ENCODE assay signal across 8 cellular contexts in the genomic region with DNA sequence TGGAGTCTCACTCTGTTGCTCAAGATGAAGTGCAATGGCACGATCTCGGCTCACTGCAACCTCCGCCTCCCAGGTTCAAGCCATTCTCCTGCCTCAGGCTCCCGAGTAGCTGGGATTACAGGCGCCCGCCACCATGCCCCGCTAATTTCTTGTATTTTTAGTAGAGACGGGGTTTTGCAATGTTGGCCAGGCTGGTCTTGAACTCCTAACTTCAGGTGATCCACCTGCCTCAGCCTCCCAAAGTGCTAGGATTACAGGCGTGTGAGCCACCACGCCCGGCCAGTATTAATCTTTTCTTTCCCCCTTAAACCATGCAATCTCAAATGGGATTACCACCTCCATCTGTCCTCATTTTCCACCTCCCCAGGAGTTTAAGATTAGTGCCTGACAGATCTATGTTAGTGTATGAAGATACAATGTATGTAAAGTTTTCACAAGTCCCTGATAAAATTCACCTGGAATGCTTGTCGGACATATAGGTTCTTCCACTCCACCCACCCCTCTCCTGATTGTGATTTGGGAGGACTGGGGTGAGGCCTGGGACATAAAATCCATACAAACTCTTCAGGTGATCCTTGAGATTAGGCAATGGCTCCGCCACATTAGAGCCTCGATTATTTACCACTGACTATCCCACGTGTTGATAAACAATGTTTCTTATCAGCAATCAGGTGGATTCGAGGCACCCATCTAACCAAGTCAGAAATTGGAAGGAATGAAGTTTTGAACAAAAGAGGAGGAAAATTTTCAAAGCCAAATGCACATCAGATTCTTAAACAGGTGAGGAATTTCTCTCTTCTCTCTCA. TPM values are rescaled to one million over a fixed set of nuclear protein-coding genes. Genes with fewer than 3 reads are reported as not detected.
DNase-seq lines count a peak whose midpoint lies in the region; ATAC-seq and TF ChIP-seq lines count a peak whose summit lies in the region.

No MANE protein-coding gene starts in this region.

- no peaks in the 10 kb centered on the region for H3K27me3 ChIP-seq in lower lobe of right lung (ENCODE audit: low read depth)

- no peak for DNase-seq in activated naive CD4-positive, alpha-beta T cell treated with anti-CD3 and anti-CD28 coated beads, Interleukin-2, amount 10 ng/mL, durations not matched to agents 7 days and 5 days
- DNase-seq in activated naive CD4-positive, alpha-beta T cell (lab: John Stamatoyannopoulos, UW): no peak
- DNase-seq in astrocyte of the cerebellum (ENCODE audit: low read depth): no peak
- DNase-seq in lower lobe of right lung: no peak
- no peak for DNase-seq in type B pancreatic cell (ENCODE audit: extremely low spot score, unreplicated experiment)
- no peak for DNase-seq in NCI-H2227 treated with DMSO at 0.1 percent for 48 hours (lab: John Stamatoyannopoulos, UW)

- TF ChIP-seq CTCF in astrocyte of the cerebellum (IDR thresholded peaks at IDR 0.05; ENCODE audit: low read depth, low read length, missing control alignments) (no peak), lower lobe of right lung (IDR thresholded peaks at IDR 0.05) (no peak), type B pancreatic cell (conservative IDR thresholded peaks at IDR 0.05) (no peak)

- peak overlapping the region; percentile 84 for H3K27ac ChIP-seq in lower lobe of right lung

- H3K9me3 ChIP-seq in lower lobe of right lung: no peaks in the 10 kb centered on the region

- CTCF ChIA-PET in activated naive CD4-positive, alpha-beta T cell treated with anti-CD3 and anti-CD28 coated beads, Interleukin-2, amount 10 ng/mL, durations not matched to agents 7 days and 5 days (lab: Charles Lee): interaction anchor here (0.6 to 2.2 kb wide), 4 partner anchors 58 to 865 kb away, joined by 3 to 9 read pairs (median 4); a partner anchor contains a TSS

- H3K36me3 ChIP-seq in lower lobe of right lung: no peaks in the 10 kb centered on the region

- ATAC-seq in lower lobe of right lung (no peak), HG03342 (IDR thresholded peaks at IDR 0.05; ENCODE audit: unreplicated experiment) (no peak), GM18868 (IDR thresholded peaks at IDR 0.05; ENCODE audit: unreplicated experiment) (no peak)

- peaks cover 32% of the 10 kb centered on the region for H3K4me1 Mint-ChIP-seq in activated naive CD4-positive, alpha-beta T cell treated with anti-CD3 and anti-CD28 coated beads, Interleukin-2, amount 10 ng/mL, durations not matched to agents 7 days and 5 days
- peaks cover 29% of the 10 kb centered on the region for H3K4me1 Mint-ChIP-seq in type B pancreatic cell (ENCODE audit: unreplicated experiment)

- H3K4me3 Mint-ChIP-seq in activated naive CD4-positive, alpha-beta T cell treated with anti-CD3 and anti-CD28 coated beads, Interleukin-2, amount 10 ng/mL, durations not matched to agents 7 days and 5 days: peak overlapping the region; percentile 86
- H3K4me3 Mint-ChIP-seq in type B pancreatic cell: peak overlapping the region; percentile 98

- no peaks in the 10 kb centered on the region for H3K9me3 Mint-ChIP-seq in activated naive CD4-positive, alpha-beta T cell treated with anti-CD3 and anti-CD28 coated beads, Interleukin-2, amount 10 ng/mL, durations not matched to agents 7 days and 5 days
- no peaks in the 10 kb centered on the region for H3K9me3 Mint-ChIP-seq in type B pancreatic cell

- intact Hi-C loops in lower lobe of right lung (cut with DNase I): no loop called here

- no peaks in the 10 kb centered on the region for H3K36me3 Mint-ChIP-seq in activated naive CD4-positive, alpha-beta T cell treated with anti-CD3 and anti-CD28 coated beads, Interleukin-2, amount 10 ng/mL, durations not matched to agents 7 days and 5 days
- H3K36me3 Mint-ChIP-seq in type B pancreatic cell: no peaks in the 10 kb centered on the region

- peaks cover 14% of the 10 kb centered on the region for H3K27me3 Mint-ChIP-seq in activated naive CD4-positive, alpha-beta T cell treated with anti-CD3 and anti-CD28 coated beads, Interleukin-2, amount 10 ng/mL, durations not matched to agents 7 days and 5 days
- H3K27me3 Mint-ChIP-seq in type B pancreatic cell: peaks cover 12% of the 10 kb centered on the region

- peak overlapping the region; percentile 87 for H3K27ac Mint-ChIP-seq in activated naive CD4-positive, alpha-beta T cell treated with anti-CD3 and anti-CD28 coated beads, Interleukin-2, amount 10 ng/mL, durations not matched to agents 7 days and 5 days
- peak overlapping the region; percentile 86 for H3K27ac Mint-ChIP-seq in type B pancreatic cell

- peaks cover 41% of the 10 kb centered on the region for H3K4me1 ChIP-seq in lower lobe of right lung

- H3K4me3 ChIP-seq in astrocyte of the cerebellum (ENCODE audit: low read depth, low read length) (peak overlapping the region; percentile 78), lower lobe of right lung (peak overlapping the region; percentile 90)

- in situ Hi-C loops in astrocyte of the cerebellum (cut with HindIII; ENCODE audit: low sequenced_read_pairs): loop anchor here (25.0 kb wide), 1 partner anchor 354 kb away; a partner anchor contains a TSS

RNA-seq across cellular contexts. Expression of a gene that starts 1.2 kb away (rescaled TPM):
- 41.8 TPM for total RNA-seq in lower lobe of right lung
- total RNA-seq in type B pancreatic cell (ENCODE audit: low replicate concordance): 53.1 and 63.0 TPM in 2 replicates

RNA-seq across cellular contexts. Expression of a gene that starts 58.1 kb away (rescaled TPM):
- total RNA-seq in lower lobe of right lung (1.9 TPM), type B pancreatic cell (ENCODE audit: low replicate concordance) (3.2 and 3.3 TPM in 2 replicates)
